19 cellular contexts compared by ENCODE assay signal in the genomic region with DNA sequence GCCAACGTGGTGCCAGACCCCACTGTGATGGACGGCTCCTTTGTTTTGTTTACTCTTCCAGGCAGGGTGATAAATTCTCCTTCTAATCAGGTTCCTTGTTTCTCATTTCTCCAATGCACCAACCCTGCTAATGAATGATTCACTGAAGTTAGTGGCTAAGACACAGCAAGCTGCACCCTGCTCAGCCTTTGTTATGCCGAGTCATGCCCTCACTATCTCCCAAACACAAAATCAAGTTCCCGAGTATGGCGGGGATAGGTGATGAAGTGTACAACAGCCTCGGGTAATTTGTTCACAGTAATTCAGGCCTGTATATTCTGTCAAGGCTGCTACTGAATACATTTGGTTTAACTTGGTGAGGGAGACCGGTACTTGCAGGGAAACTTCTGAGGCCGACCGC.
DNase-seq lines count a peak whose midpoint lies in the region; ATAC-seq and TF ChIP-seq lines count a peak whose summit lies in the region.
"Had no signal": no experiment of that assay in that cellular context is flagged by ENCODE, and none has a peak within 500 bp of the region (broad histone marks: within the 10 kb centered on the region; RNA-seq: fewer than 3 reads in every experiment).

No MANE protein-coding gene starts in this region.

- H3K36me3 Mint-ChIP-seq in H9 (ENCODE audit: insufficient read depth in 1 of 3, low read depth in 3 of 3) = peaks cover 0 to 3% (median 2%) of the 10 kb centered on the region in 3 experiments; a peak in 2 of 7 replicates
- H3K36me3 Mint-ChIP-seq in endodermal cell (ENCODE audit: low read depth) = no peaks in the 10 kb centered on the region
- H3K36me3 Mint-ChIP-seq in nephron progenitor cell (ENCODE audit: low read depth) = peaks cover 2% of the 10 kb centered on the region
- H3K36me3 Mint-ChIP-seq: CD14-positive monocyte; CD4-positive, alpha-beta memory T cell; IgD-negative memory B cell had no signal

- H3K9me3 ChIP-seq in H9 (ENCODE audit: control insufficient read depth, low read depth, low read length) (no peaks in the 10 kb centered on the region), endodermal cell (ENCODE audit: control insufficient read depth, low read length) (peaks cover 5% of the 10 kb centered on the region), lower lobe of right lung (no peaks in the 10 kb centered on the region)
- H3K9me3 ChIP-seq: BLaER1 had no signal

- no peak overlapping the region for H2BK15ac ChIP-seq in H9 (ENCODE audit: low read depth, low read length)

- no peak overlapping the region for H3K56ac ChIP-seq in H9 (ENCODE audit: insufficient read length, low read depth, low read length)

- H4K5ac ChIP-seq in H9 (ENCODE audit: insufficient read length, low read depth, low read length) = peak overlapping the region; percentile 60

- H3K79me1 ChIP-seq in H9 (ENCODE audit: insufficient read depth, low read depth, low read length, poor library complexity, severe bottlenecking) = no peaks in the 10 kb centered on the region

- peak overlapping the region; percentile 38 for H3K18ac ChIP-seq in H9 (ENCODE audit: insufficient read length, low read depth, low read length)

- H3K27me3 Mint-ChIP-seq in H9 (ENCODE audit: low read depth) (peaks cover 7% of the 10 kb centered on the region), endodermal cell (ENCODE audit: insufficient read depth) (peaks cover 11% of the 10 kb centered on the region), nephron progenitor cell (ENCODE audit: low read depth, poor library complexity) (no peaks in the 10 kb centered on the region)
- H3K27me3 Mint-ChIP-seq: IgD-negative memory B cell had no signal

- intact Hi-C loops in lower lobe of right lung (cut with DNase I) = no loop called here

- H3K27me3 ChIP-seq in H9 (ENCODE audit: insufficient read depth, low read length) (no peaks in the 10 kb centered on the region), endodermal cell (ENCODE audit: control insufficient read depth, insufficient read depth, low read length, poor library complexity, severe bottlenecking) (no peaks in the 10 kb centered on the region), lower lobe of right lung (ENCODE audit: low read depth) (no peaks in the 10 kb centered on the region)
- H3K27me3 ChIP-seq: BLaER1 had no signal

- ATAC-seq in lower lobe of right lung (no peak), GM21528 (IDR thresholded peaks at IDR 0.05; ENCODE audit: low FRiP score, unreplicated experiment) (no peak)
- ATAC-seq: GM12878, HCT116, HepG2 had no signal

- H3K36me3 ChIP-seq in endodermal cell (ENCODE audit: control insufficient read depth, insufficient read depth, low read length) = no peaks in the 10 kb centered on the region
- no peaks in the 10 kb centered on the region for H3K36me3 ChIP-seq in lower lobe of right lung
- H3K36me3 ChIP-seq: BLaER1 had no signal

- H3K27ac Mint-ChIP-seq in H9 (peak overlapping the region; percentile 14 to 89 (median 55); a peak in 5 of 7 replicates), endodermal cell (peak overlapping the region; percentile 26), nephron progenitor cell (peak overlapping the region; percentile 91)
- H3K27ac Mint-ChIP-seq: CD14-positive monocyte; CD4-positive, alpha-beta memory T cell; HFFc6; IgD-negative memory B cell had no signal

- H2BK120ac ChIP-seq in H9 (ENCODE audit: low read depth, low read length, poor library complexity, severe bottlenecking) = no peak overlapping the region

- H3K9ac ChIP-seq in H9 (ENCODE audit: extremely low read depth, insufficient read length, low read length) = no peak overlapping the region
- no peak overlapping the region for H3K9ac ChIP-seq in endodermal cell (ENCODE audit: extremely low read depth, low read length, poor library complexity, severe bottlenecking)
- H3K9ac ChIP-seq: BLaER1 had no signal

- no peak overlapping the region for H4K8ac ChIP-seq in H9 (replicated peaks; ENCODE audit: insufficient read length, low read depth, low read length)

- H2BK5ac ChIP-seq in H9 (ENCODE audit: insufficient read length, low read length) = no peak overlapping the region

- no peak overlapping the region for H3T11ph ChIP-seq in H9 (ENCODE audit: low read length)

- H3K4me1 Mint-ChIP-seq in H9 (peaks cover 46 to 52% of the 10 kb centered on the region in 2 experiments), endodermal cell (peaks cover 30% of the 10 kb centered on the region), nephron progenitor cell (peaks cover 25% of the 10 kb centered on the region)
- H3K4me1 Mint-ChIP-seq: CD14-positive monocyte; CD4-positive, alpha-beta memory T cell; IgD-negative memory B cell had no signal

- H2BK12ac ChIP-seq in H9 (ENCODE audit: insufficient read length, low read depth, low read length) = no peak overlapping the region

- in situ Hi-C loops in Caki2 (cut with HindIII; ENCODE audit: low pct_unique_long_range_greater_than_20kb, low sequenced_read_pairs) = no loop called here

- H3K23ac ChIP-seq in H9 (ENCODE audit: insufficient read length, low read depth, low read length) = no peak overlapping the region

- no peaks in the 10 kb centered on the region for H4K20me1 ChIP-seq in H9 (ENCODE audit: control insufficient read depth, insufficient read depth, insufficient read length)
- H4K20me1 ChIP-seq: BLaER1 had no signal

- no peak overlapping the region for H3K27ac ChIP-seq in H9 (ENCODE audit: insufficient read length, low read depth, low read length)
- no peak overlapping the region for H3K27ac ChIP-seq in endodermal cell (ENCODE audit: low read depth, low read length)
- H3K27ac ChIP-seq in lower lobe of right lung = no peak overlapping the region
- H3K27ac ChIP-seq: BLaER1 had no signal

- H3K4me3 Mint-ChIP-seq in H9 (no peak overlapping the region), endodermal cell (no peak overlapping the region), nephron progenitor cell (no peak overlapping the region)
- H3K4me3 Mint-ChIP-seq: CD14-positive monocyte; CD4-positive, alpha-beta memory T cell; HFFc6 had no signal

- peaks cover 4 to 5% of the 10 kb centered on the region in 2 experiments; a peak in 2 of 5 replicates for H3K9me3 Mint-ChIP-seq in H9
- peaks cover 15% of the 10 kb centered on the region for H3K9me3 Mint-ChIP-seq in endodermal cell
- H3K9me3 Mint-ChIP-seq in nephron progenitor cell = peaks cover 8% of the 10 kb centered on the region

- no peak overlapping the region for H3K4ac ChIP-seq in H9 (ENCODE audit: low read depth, low read length)

- no peak overlapping the region for H3K4me2 ChIP-seq in H9 (ENCODE audit: insufficient read depth, insufficient read length, low read length)
- H3K4me2 ChIP-seq: BLaER1 had no signal

- H3K23me2 ChIP-seq in H9 (ENCODE audit: insufficient read length, low read depth, low read length, poor library complexity, severe bottlenecking) = no peaks in the 10 kb centered on the region

- H3K4me3 ChIP-seq in endodermal cell (ENCODE audit: low read length) (no peak overlapping the region), lower lobe of right lung (no peak overlapping the region)
- H3K4me3 ChIP-seq: BLaER1, GM12878 had no signal

- TF ChIP-seq CTCF in H9 (conservative IDR thresholded peaks at IDR 0.05) (no peak), endodermal cell (conservative IDR thresholded peaks at IDR 0.05) (no peak), nephron progenitor cell (IDR thresholded peaks at IDR 0.05) (no peak), lower lobe of right lung (IDR thresholded peaks at IDR 0.05) (no peak)

- peak overlapping the region; percentile 36; the same call in 1 of the 2 replicates for H3K14ac ChIP-seq in H9 (ENCODE audit: insufficient read depth, low read length)

- H2BK20ac ChIP-seq in H9 (ENCODE audit: low read depth, low read length, poor library complexity, severe bottlenecking) = no peak overlapping the region

- no peaks in the 10 kb centered on the region for H3K79me2 ChIP-seq in H9 (ENCODE audit: insufficient read depth, low read length)

- no peak overlapping the region for H4K91ac ChIP-seq in H9 (ENCODE audit: insufficient read length, low read depth, low read length)

- DNase-seq in Caki2 (ENCODE audit: low read depth) = peak; percentile 15
- DNase-seq in H9 = no peak
- DNase-seq in endodermal cell = no peak
- DNase-seq in nephron progenitor cell = no peak
- no peak for DNase-seq in lower lobe of right lung
- no peak for DNase-seq in NCI-H2227 (lab: John Stamatoyannopoulos, UW; ENCODE audit: unreplicated experiment)
- no peak for DNase-seq in activated CD4-positive, CD25-positive, alpha-beta regulatory T cell (lab: John Stamatoyannopoulos, UW)
- DNase-seq: 8988T; Calu3; CD4-positive, alpha-beta memory T cell; DMS79 treated with DMSO at 0.1 percent for 48 hours; HFFc6 had no signal

- peaks cover 9% of the 10 kb centered on the region; the same call in 1 of the 2 replicates for H3K4me1 ChIP-seq in H9 (ENCODE audit: insufficient read depth, low read length)
- peaks cover 8% of the 10 kb centered on the region for H3K4me1 ChIP-seq in endodermal cell (ENCODE audit: control insufficient read depth, insufficient read depth, low read length)
- no peaks in the 10 kb centered on the region for H3K4me1 ChIP-seq in lower lobe of right lung
- H3K4me1 ChIP-seq: BLaER1 had no signal

- WGBS in H9 (ENCODE audit: extremely low coverage, insufficient read length, low lambda C conversion rate) = no CpG with 5 or more reads among the region's 9 CpGs
- WGBS in endodermal cell (ENCODE audit: insufficient coverage in 1 of 2, insufficient read length in 1 of 2), 2 experiments = 80 to 82% methylated on average over 9 of the region's 9 CpGs

- H2AK5ac ChIP-seq in H9 (ENCODE audit: insufficient read length, low read length) = no peak overlapping the region

- H2AFZ ChIP-seq in H9 (ENCODE audit: low read length) = no peak overlapping the region

Comparison
In these comparisons a context has a peak if more than half of its experiments do, and no peak if none do; other contexts are left out.
1. H3K27ac Mint-ChIP-seq: peak in every context shown above with its lines; median percentile 91 in nephron progenitor cell; 55 in H9; 26 in endodermal cell.